In genomic region chr18:55419939-55420664, GRCh38 we compare ENCODE assay signal across 10 cellular contexts.
DNase-seq lines count a peak whose midpoint lies in the region; ATAC-seq, FAIRE-seq and TF ChIP-seq lines count a peak whose summit lies in the region.
"Had no signal": no experiment of that assay in that cellular context is flagged by ENCODE, and none has a peak within 500 bp of the region (broad histone marks: within the 10 kb centered on the region; RNA-seq: fewer than 3 reads in every experiment).

No MANE protein-coding gene starts in this region.

- H3K36me3 ChIP-seq in right atrium auricular region (no peaks in the 10 kb centered on the region), left lung (no peaks in the 10 kb centered on the region), uterus (no peaks in the 10 kb centered on the region)

- no peak for TF ChIP-seq CTCF in right atrium auricular region (IDR thresholded peaks at IDR 0.05)
- no peak for TF ChIP-seq CTCF in left lung (IDR thresholded peaks at IDR 0.05)
- TF ChIP-seq CTCF in uterus (IDR thresholded peaks at IDR 0.05): no peak
- TF ChIP-seq CTCF in GM10248 (IDR thresholded peaks at IDR 0.05; ENCODE audit: control extremely low read depth, extremely low read depth, low read depth, missing control alignments): no peak

- TF ChIP-seq POLR2A in uterus (IDR thresholded peaks at IDR 0.05): no peak

- CTCF ChIA-PET in GM10248 (lab: Yijun Ruan, JAX): interaction anchor here (1.0 to 2.3 kb wide), 2 partner anchors 11 kb away, joined by 3 to 8 read pairs; no protein-coding TSS in a partner anchor

- intact Hi-C loops in Right ventricle myocardium superior (cut with DNase I) (loop anchor here (5.0 to 10.0 kb wide), 4 partner anchors 167 to 1157 kb away; partner anchors contain the start of gene TCF4), left lung (cut with DNase I) (loop anchor here in 1 of 2 donors (5.0 kb wide), 1 partner anchor 167 kb away; the partner anchor contains the start of gene TCF4), uterus (cut with DNase I; ENCODE audit: low total_unique reads) (no loop called here)

- POLR2A ChIA-PET in GM10248 (lab: Yijun Ruan, JAX): interaction anchor here (0.7 kb wide), 1 partner anchor 1170 kb away, joined by 6 read pairs; no protein-coding TSS in a partner anchor

- H3K27ac ChIP-seq in right atrium auricular region (peak overlapping the region; percentile 80), left lung (peak overlapping the region; percentile 68 to 70), uterus (peak overlapping the region; percentile 77 to 93)

- ATAC-seq in Right ventricle myocardium superior (ENCODE audit: poor library complexity) (no peak), left lung (no peak), GM19455 (IDR thresholded peaks at IDR 0.05; ENCODE audit: unreplicated experiment) (no peak)

- no peak for FAIRE-seq in HTR-8/SVneo (lab: Jason Lieb, UNC)

- DNase-seq in right atrium auricular region (ENCODE audit: low spot score) (no peak), Right ventricle myocardium superior (no peak), RPMI7951 (ENCODE audit: low read depth) (peak; percentile 43), left lung (no peak), uterus (no peak), GM10248 (ENCODE audit: extremely low spot score) (no peak), HTR-8/SVneo (ENCODE audit: insufficient read length, low spot score) (no peak)
- DNase-seq: CD8-positive, alpha-beta memory T cell; NCI-H2227 treated with DMSO at 0.1 percent for 48 hours had no signal

- H3K4me3 ChIP-seq in right atrium auricular region (peak overlapping the region; percentile 18 to 42), left lung (no peak overlapping the region), uterus (peak overlapping the region in 1 of 2 donors; percentile 6)

- H3K4me1 ChIP-seq in right atrium auricular region (peaks cover 0 to 19% of the 10 kb centered on the region in 2 donors), left lung (peaks cover 3 to 25% of the 10 kb centered on the region in 2 donors), uterus (no peaks in the 10 kb centered on the region)

- H3K27me3 ChIP-seq in right atrium auricular region (no peaks in the 10 kb centered on the region), left lung (no peaks in the 10 kb centered on the region), uterus (no peaks in the 10 kb centered on the region)

- H3K9me3 ChIP-seq in right atrium auricular region (no peaks in the 10 kb centered on the region), left lung (no peaks in the 10 kb centered on the region), uterus (no peaks in the 10 kb centered on the region)

Comparison
In these comparisons a context has a peak if more than half of its experiments do, and no peak if none do; other contexts are left out.
1. H3K4me3 ChIP-seq: peak in right atrium auricular region (2 of 2); none in left lung (0 of 2).
2. Peak in every context shown above with its lines, with median percentiles within 50 percentile points of each other: H3K27ac ChIP-seq.